In the genomic region with DNA sequence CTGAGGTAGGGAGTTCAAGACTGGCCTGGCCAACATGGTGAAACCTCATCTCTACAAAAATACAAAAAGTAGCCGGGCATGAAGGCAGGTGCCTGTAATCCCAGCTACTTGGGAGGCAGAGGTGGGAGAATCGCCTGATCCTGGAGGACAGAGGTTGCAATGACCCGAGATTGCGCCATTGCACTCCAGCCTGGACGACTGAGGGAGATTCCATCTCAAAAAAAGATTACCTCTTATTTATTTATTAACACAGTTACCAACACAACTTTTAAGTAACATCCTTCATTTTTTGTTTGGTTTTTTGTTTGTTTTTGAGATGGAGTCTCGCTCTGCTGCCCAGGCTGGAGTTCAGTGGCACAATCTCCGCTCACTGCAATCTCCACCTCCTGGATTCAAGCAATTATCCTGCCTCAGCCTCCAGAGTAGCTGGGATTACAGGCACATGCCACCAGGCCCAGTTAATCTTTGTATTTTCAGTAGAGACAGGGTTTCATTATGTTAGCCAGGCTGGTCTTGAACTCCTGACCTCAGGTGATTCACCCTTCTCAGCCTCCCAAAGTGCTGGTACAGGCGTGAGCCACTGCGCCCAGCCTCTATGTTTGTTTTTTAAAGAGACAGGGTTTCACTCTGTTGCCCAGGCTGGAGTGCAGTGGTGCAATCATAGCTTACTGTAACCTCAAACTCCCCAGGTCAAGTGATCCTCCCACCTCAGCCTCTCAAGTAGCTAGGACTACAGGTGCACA, we compare ENCODE assay signal across 1 cellular context.
TF ChIP-seq lines count a peak whose summit lies in the region.
"Not testable (repeated sequence)": the region's sequence is repeated elsewhere in the genome, so short reads cannot be mapped to it uniquely, and the experiment has no call there.

No MANE protein-coding gene starts in this region.

TF ChIP-seq in HepG2, 621 proteins besides CTCF, POLR2A, EP300 and RAD21:
- TF ChIP-seq CEBPB (IDR thresholded peaks at IDR 0.05; ENCODE audit: borderline replicate concordance, low read depth, low read length) (peak; percentile 59; the same call in 1 of the 2 replicates), ZNF121 (CRISPR knock-in tag; IDR thresholded peaks at IDR 0.05) (0 out of 2 replicates have a peak, but pooled peaks have one; percentile 16), RXRA (CRISPR knock-in tag; IDR thresholded peaks at IDR 0.05) (peak; percentile 25; the same call in 1 of the 2 replicates), NR2F6 (CRISPR knock-in tag; IDR thresholded peaks at IDR 0.05) (0 out of 2 replicates have a peak, but pooled peaks have one; percentile 11), DMAP1 (CRISPR knock-in tag; IDR thresholded peaks at IDR 0.05) (0 out of 2 replicates have a peak, but pooled peaks have one; percentile 28)
- TF ChIP-seq, protein P1, sequence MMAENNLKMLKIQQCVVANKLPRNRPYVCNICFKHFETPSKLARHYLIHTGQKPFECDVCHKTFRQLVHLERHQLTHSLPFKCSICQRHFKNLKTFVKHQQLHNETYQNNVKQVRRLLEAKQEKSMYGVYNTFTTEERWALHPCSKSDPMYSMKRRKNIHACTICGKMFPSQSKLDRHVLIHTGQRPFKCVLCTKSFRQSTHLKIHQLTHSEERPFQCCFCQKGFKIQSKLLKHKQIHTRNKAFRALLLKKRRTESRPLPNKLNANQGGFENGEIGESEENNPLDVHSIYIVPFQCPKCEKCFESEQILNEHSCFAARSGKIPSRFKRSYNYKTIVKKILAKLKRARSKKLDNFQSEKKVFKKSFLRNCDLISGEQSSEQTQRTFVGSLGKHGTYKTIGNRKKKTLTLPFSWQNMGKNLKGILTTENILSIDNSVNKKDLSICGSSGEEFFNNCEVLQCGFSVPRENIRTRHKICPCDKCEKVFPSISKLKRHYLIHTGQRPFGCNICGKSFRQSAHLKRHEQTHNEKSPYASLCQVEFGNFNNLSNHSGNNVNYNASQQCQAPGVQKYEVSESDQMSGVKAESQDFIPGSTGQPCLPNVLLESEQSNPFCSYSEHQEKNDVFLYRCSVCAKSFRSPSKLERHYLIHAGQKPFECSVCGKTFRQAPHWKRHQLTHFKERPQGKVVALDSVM (CRISPR knock-in tag; IDR thresholded peaks at IDR 0.05) = peak; percentile 75
- not testable (repeated sequence) for TF ChIP-seq NR2F6 (IDR thresholded peaks at IDR 0.05)
- TF ChIP-seq, protein P2, sequence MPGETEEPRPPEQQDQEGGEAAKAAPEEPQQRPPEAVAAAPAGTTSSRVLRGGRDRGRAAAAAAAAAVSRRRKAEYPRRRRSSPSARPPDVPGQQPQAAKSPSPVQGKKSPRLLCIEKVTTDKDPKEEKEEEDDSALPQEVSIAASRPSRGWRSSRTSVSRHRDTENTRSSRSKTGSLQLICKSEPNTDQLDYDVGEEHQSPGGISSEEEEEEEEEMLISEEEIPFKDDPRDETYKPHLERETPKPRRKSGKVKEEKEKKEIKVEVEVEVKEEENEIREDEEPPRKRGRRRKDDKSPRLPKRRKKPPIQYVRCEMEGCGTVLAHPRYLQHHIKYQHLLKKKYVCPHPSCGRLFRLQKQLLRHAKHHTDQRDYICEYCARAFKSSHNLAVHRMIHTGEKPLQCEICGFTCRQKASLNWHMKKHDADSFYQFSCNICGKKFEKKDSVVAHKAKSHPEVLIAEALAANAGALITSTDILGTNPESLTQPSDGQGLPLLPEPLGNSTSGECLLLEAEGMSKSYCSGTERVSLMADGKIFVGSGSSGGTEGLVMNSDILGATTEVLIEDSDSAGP (CRISPR knock-in tag; IDR thresholded peaks at IDR 0.05; ENCODE audit: borderline replicate concordance) = 0 out of 2 replicates have a peak, but pooled peaks have one; percentile 20
TF ChIP-seq in HepG2: peak in this region for 7; not testable (repeated sequence) for 614.
